In genomic region chr12:128643106-128643651, GRCh38 we compare ENCODE assay signal across 19 cellular contexts.
A peak's percentile ranks its signal among the peaks of the same experiment; 100 is the strongest.
DNase-seq lines count a peak whose midpoint lies in the region; TF ChIP-seq lines count a peak whose summit lies in the region.
"Had no signal": no experiment of that assay in that cellular context is flagged by ENCODE, and none has a peak within 500 bp of the region (broad histone marks: within the 10 kb centered on the region; RNA-seq: fewer than 3 reads in every experiment).

No MANE protein-coding gene starts in this region.

- H3K27ac Mint-ChIP-seq in MCF 10A (ENCODE audit: low read depth, unreplicated experiment) (no peak overlapping the region), brain (peak overlapping the region in 3 of 5 experiments; percentile 26 to 77 (median 37))

- BruUV-seq in MCF 10A (replicated peaks; lab: Mats Ljungman, UMichigan) = no TSS peak

- H3K4me3 Mint-ChIP-seq in MCF 10A (ENCODE audit: unreplicated experiment) (no peak overlapping the region), brain (no peak overlapping the region)

- intact Hi-C loops in breast epithelium (cut with DNase I; ENCODE audit: low total_unique reads) (no loop called here), MCF 10A (cut with micrococcal nuclease) (no loop called here), testis (cut with DNase I; ENCODE audit: low total_unique reads) (no loop called here)

- TF ChIP-seq CTCF in breast epithelium (IDR thresholded peaks at IDR 0.05) = no peak
- TF ChIP-seq CTCF in MCF 10A (IDR thresholded peaks at IDR 0.05; ENCODE audit: unreplicated experiment) = no peak
- TF ChIP-seq CTCF in brain (conservative IDR thresholded peaks at IDR 0.05) = no peak
- no peak for TF ChIP-seq CTCF in testis (IDR thresholded peaks at IDR 0.05)

- H3K4me3 ChIP-seq in breast epithelium = peak overlapping the region in 2 of 3 donors; percentile 2 to 20
- H3K4me3 ChIP-seq in testis = no peak overlapping the region
- H3K4me3 ChIP-seq: GM12878, SJCRH30 had no signal

- H3K27me3 Mint-ChIP-seq in MCF 10A (ENCODE audit: insufficient read depth, unreplicated experiment) = no peaks in the 10 kb centered on the region
- peaks cover 12% of the 10 kb centered on the region for H3K27me3 Mint-ChIP-seq in brain

- TF ChIP-seq POLR2A in breast epithelium (IDR thresholded peaks at IDR 0.05) (no peak), testis (IDR thresholded peaks at IDR 0.05) (no peak)

- POLR2A ChIA-PET in MCF 10A (lab: Yijun Ruan, JAX) = no interaction called here

- WGBS in testis, 2 donors = 49 to 56% methylated on average over 14 of the region's 14 CpGs

- H3K27ac ChIP-seq in breast epithelium (no peak overlapping the region), testis (no peak overlapping the region)
- H3K27ac ChIP-seq: SJCRH30 had no signal

- H3K4me1 Mint-ChIP-seq in MCF 10A (ENCODE audit: insufficient read depth, unreplicated experiment) (no peaks in the 10 kb centered on the region), brain (peaks cover 7% of the 10 kb centered on the region)

- H3K27me3 ChIP-seq in breast epithelium (no peaks in the 10 kb centered on the region), testis (no peaks in the 10 kb centered on the region)
- H3K27me3 ChIP-seq: SJCRH30 had no signal

- H3K4me1 ChIP-seq in breast epithelium (no peaks in the 10 kb centered on the region), testis (no peaks in the 10 kb centered on the region)
- H3K4me1 ChIP-seq: SJCRH30 had no signal

- CTCF ChIA-PET in MCF 10A (lab: Yijun Ruan, JAX) = no interaction called here

- H3K9me3 ChIP-seq in breast epithelium (no peaks in the 10 kb centered on the region), testis (no peaks in the 10 kb centered on the region)
- H3K9me3 ChIP-seq: SJCRH30 had no signal

- H3K9me3 Mint-ChIP-seq in MCF 10A (ENCODE audit: unreplicated experiment) (peaks cover 36% of the 10 kb centered on the region), brain (peaks cover 3 to 79% (median 10%) of the 10 kb centered on the region in 5 experiments)

- no peaks in the 10 kb centered on the region for H3K36me3 ChIP-seq in breast epithelium
- H3K36me3 ChIP-seq in testis (ENCODE audit: low read depth, missing control alignments) = no peaks in the 10 kb centered on the region
- H3K36me3 ChIP-seq: SJCRH30 had no signal

- DNase-seq in breast epithelium (ENCODE audit: low spot score in 2 of 2) = no peak
- DNase-seq in MCF 10A (ENCODE audit: unreplicated experiment) = no peak
- DNase-seq in NCI-H82 (lab: John Stamatoyannopoulos, UW) = peak; percentile 93
- peak; percentile 26 for DNase-seq in testis
- DNase-seq in NCI-H2196 (lab: John Stamatoyannopoulos, UW; ENCODE audit: unreplicated experiment) = no peak
- no peak for DNase-seq in SW480 (ENCODE audit: low spot score)
- DNase-seq in AG08396 (ENCODE audit: low spot score) = no peak
- DNase-seq: 8988T, AML-193, DMS79, H7, MM.1S, NCI-H1105, NCI-H2029 treated with DMSO at 0.1 percent for 48 hours, NCI-H2171, NCI-H446 treated with DMSO at 0.1 percent for 48 hours, SJCRH30 had no signal

- H3K36me3 Mint-ChIP-seq in MCF 10A (ENCODE audit: insufficient read depth, unreplicated experiment) = no peaks in the 10 kb centered on the region
- no peaks in the 10 kb centered on the region for H3K36me3 Mint-ChIP-seq in brain

Comparison
In these comparisons a context has a peak if more than half of its experiments do, and no peak if none do; other contexts are left out.
1. DNase-seq: peak in NCI-H82 (single experiment) and testis (single experiment); none in breast epithelium (0 of 2), MCF 10A (single experiment), NCI-H2196 (single experiment), SW480 (single experiment) and AG08396 (single experiment).
2. H3K4me3 ChIP-seq: peak in breast epithelium (2 of 3); none in testis (0 of 2).